ENCODE assay signal across 26 cellular contexts in genomic region chr1:57512386-57512785, GRCh38.
"Had no signal": no experiment of that assay in that cellular context is flagged by ENCODE, and none has a peak within 500 bp of the region (broad histone marks: within the 10 kb centered on the region; RNA-seq: fewer than 3 reads in every experiment).

No MANE protein-coding gene starts in this region.

- H3K27me3 Mint-ChIP-seq: activated naive CD4-positive, alpha-beta T cell treated with anti-CD3 and anti-CD28 coated beads, Interleukin-2, amount 10 ng/mL, durations not matched to agents 7 days and 5 days had no signal

- DNase-seq: activated CD4-positive, alpha-beta T cell treated with anti-CD3 and anti-CD28 coated beads for 4 hours; activated CD8-positive, alpha-beta memory T cell treated with anti-CD3 and anti-CD28 coated beads, Interleukin-2, amount 50 U/mL, for 4 hours; activated CD8-positive, alpha-beta T cell treated with anti-CD3 and anti-CD28 coated beads for 36 hours; activated gamma-delta T cell treated with Interleukin-2 at 50 U/mL for 16 hours; activated naive CD4-positive, alpha-beta T cell treated with anti-CD3 and anti-CD28 coated beads, Interleukin-2, amount 10 ng/mL, durations not matched to agents 7 days and 5 days; activated naive CD8-positive, alpha-beta T cell treated with anti-CD3 and anti-CD28 coated beads for 36 hours; activated T-cell treated with anti-CD3 and anti-CD28 coated beads, Interleukin-2, amount 50 U/mL, for 72 hours; brain microvascular endothelial cell; colonic mucosa; Karpas-422; NCI-H146; NCI-H187 treated with DMSO at 0.1 percent for 48 hours; NCI-H2171; NCI-H2227 treated with DMSO at 0.1 percent for 48 hours; NCI-H510A; NCI-H774; NK-92 treated with Interleukin-12 subunit alpha and Interleukin-12 subunit beta, amount 100 ng/mL, for 24 hours; OCI-M1; Right ventricle myocardium superior; SJCRH30; SK-N-SH; T-helper 1 cell had no signal

- H3K36me3 Mint-ChIP-seq: activated naive CD4-positive, alpha-beta T cell treated with anti-CD3 and anti-CD28 coated beads, Interleukin-2, amount 10 ng/mL, durations not matched to agents 7 days and 5 days; activated naive CD8-positive, alpha-beta T cell treated with anti-CD3 and anti-CD28 coated beads for 36 hours had no signal

- H3K9me3 Mint-ChIP-seq: activated CD8-positive, alpha-beta T cell treated with anti-CD3 and anti-CD28 coated beads for 36 hours; activated naive CD4-positive, alpha-beta T cell treated with anti-CD3 and anti-CD28 coated beads, Interleukin-2, amount 10 ng/mL, durations not matched to agents 7 days and 5 days; activated T-helper 2 cell treated with anti-CD3 and anti-CD28 coated beads, Interferon-gamma antibody, Interleukin-2, Interleukin-4, amounts not matched to agents 10 μg/mL and 5 μg/mL and 100 μg/mL, durations not matched to agents 14 hours and 24 hours and 36 hours had no signal

- H3K4me1 Mint-ChIP-seq: activated naive CD4-positive, alpha-beta T cell treated with anti-CD3 and anti-CD28 coated beads, Interleukin-2, amount 10 ng/mL, durations not matched to agents 7 days and 5 days; activated naive CD8-positive, alpha-beta T cell treated with anti-CD3 and anti-CD28 coated beads for 36 hours had no signal

- H3K4me3 Mint-ChIP-seq: activated CD8-positive, alpha-beta T cell treated with anti-CD3 and anti-CD28 coated beads for 36 hours; activated naive CD4-positive, alpha-beta T cell treated with anti-CD3 and anti-CD28 coated beads, Interleukin-2, amount 10 ng/mL, durations not matched to agents 7 days and 5 days; activated naive CD8-positive, alpha-beta T cell treated with anti-CD3 and anti-CD28 coated beads for 36 hours; activated T-cell treated with anti-CD3 and anti-CD28 coated beads, Interleukin-2, amount 50 U/mL, for 72 hours had no signal

- ATAC-seq: activated CD4-positive, CD25-positive, alpha-beta regulatory T cell treated with anti-CD3 and anti-CD28 coated beads, Interleukin-2, amount 50 U/mL, for 24 hours; activated CD8-positive, alpha-beta T cell treated with anti-CD3 and anti-CD28 coated beads for 36 hours; activated T-cell treated with anti-CD3 and anti-CD28 coated beads, Interleukin-2, amount 50 U/mL, for 72 hours; K562; Panc1 had no signal

- H3K27ac Mint-ChIP-seq: activated CD8-positive, alpha-beta T cell treated with anti-CD3 and anti-CD28 coated beads for 36 hours; activated naive CD4-positive, alpha-beta T cell treated with anti-CD3 and anti-CD28 coated beads, Interleukin-2, amount 10 ng/mL, durations not matched to agents 7 days and 5 days; activated naive CD8-positive, alpha-beta T cell treated with anti-CD3 and anti-CD28 coated beads for 36 hours; activated T-cell treated with anti-CD3 and anti-CD28 coated beads, Interleukin-2, amount 50 U/mL, for 72 hours; activated T-helper 2 cell treated with anti-CD3 and anti-CD28 coated beads, Interferon-gamma antibody, Interleukin-2, Interleukin-4, amounts not matched to agents 10 μg/mL and 5 μg/mL and 100 μg/mL, durations not matched to agents 14 hours and 24 hours and 36 hours had no signal
